In genomic region chr1:78664763-78665162, GRCh38 we compare ENCODE assay signal across 1 cellular context.
TF ChIP-seq lines count a peak whose summit lies in the region.

No MANE protein-coding gene starts in this region.

TF ChIP-seq in IMR-90, 13 proteins besides CTCF, POLR2A, EP300 and RAD21:
- no peak for TF ChIP-seq MAFK (IDR thresholded peaks at IDR 0.05; ENCODE audit: low read depth, low read length)
TF ChIP-seq in IMR-90: peak in this region for 0.
